In genomic region chr11:18720086-18720810, GRCh38 we compare ENCODE assay signal across 11 cellular contexts. TPM values are rescaled to one million over a fixed set of nuclear protein-coding genes. Genes with fewer than 3 reads are reported as not detected.
DNase-seq lines count a peak whose midpoint lies in the region; ATAC-seq and TF ChIP-seq lines count a peak whose summit lies in the region.
"Had no signal": no experiment of that assay in that cellular context is flagged by ENCODE, and none has a peak within 500 bp of the region (broad histone marks: within the 10 kb centered on the region; RNA-seq: fewer than 3 reads in every experiment).

No MANE protein-coding gene starts in this region.

- POLR2A ChIA-PET in T-cell (lab: Charles Lee): interaction anchor here in 1 of 2 donors (0.5 kb wide), 1 partner anchor 95 kb away, joined by 4 read pairs; no protein-coding TSS in a partner anchor

- TF ChIP-seq EP300 in sigmoid colon (IDR thresholded peaks at IDR 0.05): no peak

- H3K27me3 Mint-ChIP-seq in T-cell: peaks cover 0 to 4% of the 10 kb centered on the region in 2 donors

- H3K9me3 Mint-ChIP-seq in T-cell: no peaks in the 10 kb centered on the region

- peak overlapping the region in 2 of 4 donors; percentile 63 to 74 for H3K27ac ChIP-seq in sigmoid colon
- H3K27ac ChIP-seq: brain microvascular endothelial cell, RWPE1 had no signal

- H3K36me3 ChIP-seq in sigmoid colon: no peaks in the 10 kb centered on the region
- H3K36me3 ChIP-seq: brain microvascular endothelial cell had no signal

- ATAC-seq in T-cell (replicated peaks in 1 of 4) (no peak), GM19452 (IDR thresholded peaks at IDR 0.05; ENCODE audit: unreplicated experiment) (no peak), GM18861 (IDR thresholded peaks at IDR 0.05; ENCODE audit: unreplicated experiment) (no peak)

- peak; percentile 10 for DNase-seq in NCI-H2196 treated with DMSO at 0.1 percent for 48 hours (lab: John Stamatoyannopoulos, UW; ENCODE audit: unreplicated experiment)
- DNase-seq in NCI-H2196 (lab: John Stamatoyannopoulos, UW; ENCODE audit: unreplicated experiment): no peak
- DNase-seq in T-cell: no peak
- DNase-seq in fibroblast of mammary gland (ENCODE audit: low read depth): peak; percentile 60
- DNase-seq in sigmoid colon: no peak
- no peak for DNase-seq in NCI-H1930 (lab: John Stamatoyannopoulos, UW)

- TF ChIP-seq CTCF in fibroblast of mammary gland (conservative IDR thresholded peaks at IDR 0.05; ENCODE audit: control insufficient read depth, insufficient read depth, low read depth, low read length) (no peak), sigmoid colon (IDR thresholded peaks at IDR 0.05) (no peak)

- TF ChIP-seq POLR2A in sigmoid colon (IDR thresholded peaks at IDR 0.05): no peak

- intact Hi-C loops in sigmoid colon (cut with DNase I): loop anchor here (5.0 kb wide), 1 partner anchor 88 kb away; the partner anchor contains the start of gene SPTY2D1

- peaks cover 5 to 9% (median 6%) of the 10 kb centered on the region in 3 donors for H3K4me1 Mint-ChIP-seq in T-cell

- H3K4me1 ChIP-seq in sigmoid colon: peaks cover 0 to 20% (median 15%) of the 10 kb centered on the region in 4 donors

- CTCF ChIA-PET in T-cell (lab: Charles Lee): interaction anchor here (0.6 to 1.3 kb wide), 6 partner anchors 11 to 1447 kb away, joined by 3 to 5 read pairs (median 4); partner anchors contain the start of gene TMEM86A (in 1 of the 2)

- no peak overlapping the region for H3K27ac Mint-ChIP-seq in T-cell

- no peak overlapping the region for H3K4me3 ChIP-seq in fibroblast of mammary gland (ENCODE audit: control insufficient read depth, low read depth, low read length)
- H3K4me3 ChIP-seq in sigmoid colon: peak overlapping the region in 3 of 4 donors; percentile 56 to 69 (median 62)

- H3K9me3 ChIP-seq in sigmoid colon: no peaks in the 10 kb centered on the region

- H3K36me3 Mint-ChIP-seq in T-cell: no peaks in the 10 kb centered on the region

- H3K4me3 Mint-ChIP-seq in T-cell: peak overlapping the region; percentile 80 to 92 (median 89)

- WGBS in sigmoid colon, 2 donors: 45 to 75% methylated on average over 5 of the region's 5 CpGs

- H3K27me3 ChIP-seq in sigmoid colon: no peaks in the 10 kb centered on the region
- H3K27me3 ChIP-seq: brain microvascular endothelial cell had no signal

RNA-seq across cellular contexts. Expression of gene IGSF22, which starts 5.7 kb away (rescaled TPM):
- total RNA-seq in T-cell (1 to 10 TPM; 2.1 to 3.7 (median 2.8) TPM), sigmoid colon (not detected)
- polyA plus RNA-seq in sigmoid colon: under 1 TPM in 2 of 3 donors, not detected in 1; 0.46 to 0.52 TPM
- total RNA-seq: liver had no signal

RNA-seq across cellular contexts. Expression of gene TMEM86A, which starts 21.7 kb away (rescaled TPM):
- total RNA-seq in T-cell: 1 to 10 TPM; 2.5 to 6.8 (median 3.5) TPM
- total RNA-seq in sigmoid colon: 1 to 10 TPM; 3.7 to 5.3 (median 4.8) TPM
- 1 to 10 TPM; 1.7 to 3.0 (median 2.3) TPM for polyA plus RNA-seq in sigmoid colon

Comparison
In these comparisons a context has a peak if more than half of its experiments do, and no peak if none do; other contexts are left out.
1. DNase-seq: peak in NCI-H2196 treated with DMSO at 0.1 percent for 48 hours (single experiment) and fibroblast of mammary gland (single experiment); none in NCI-H2196 (single experiment), T-cell (0 of 34), sigmoid colon (single experiment) and NCI-H1930 (0 of 2).